In genomic region chr16:3171855-3172593, GRCh38 we compare ENCODE assay signal across 10 cellular contexts. TPM values are rescaled to one million over a fixed set of nuclear protein-coding genes. Genes with fewer than 3 reads are reported as not detected.
DNase-seq lines count a peak whose midpoint lies in the region; ATAC-seq and TF ChIP-seq lines count a peak whose summit lies in the region.
"Had no signal": no experiment of that assay in that cellular context is flagged by ENCODE, and none has a peak within 500 bp of the region (broad histone marks: within the 10 kb centered on the region; RNA-seq: fewer than 3 reads in every experiment).

No MANE protein-coding gene starts in this region.

- ATAC-seq in WTC11 = peak; percentile 76
- ATAC-seq in upper lobe of right lung = peak; percentile 31
- ATAC-seq in left lung = no peak
- ATAC-seq in HG03439 (IDR thresholded peaks at IDR 0.05; ENCODE audit: unreplicated experiment) = no peak

- no peaks in the 10 kb centered on the region for H3K4me1 ChIP-seq in breast epithelium
- peaks cover 8% of the 10 kb centered on the region for H3K4me1 ChIP-seq in upper lobe of right lung
- H3K4me1 ChIP-seq in left lung = peaks cover 6 to 25% of the 10 kb centered on the region in 2 donors

- H3K4me3 ChIP-seq in breast epithelium (peak overlapping the region in 1 of 3 donors; percentile 52), upper lobe of right lung (no peak overlapping the region), left lung (no peak overlapping the region)

- POLR2A ChIA-PET in MCF 10A (lab: Yijun Ruan, JAX) = interaction anchor here (0.8 to 2.5 kb wide), 7 partner anchors 10 to 229 kb away, joined by 3 to 8 read pairs (median 5); partner anchors contain the start of genes ZNF174, ZNF213 and ZSCAN32
- POLR2A ChIA-PET in WTC11 (lab: Charles Lee) = interaction anchor here (1.0 to 5.7 kb wide), 7 partner anchors 9 to 74 kb away, joined by 4 to 46 read pairs (median 4); partner anchors contain the start of gene ZSCAN10

- no peak overlapping the region for H3K27ac Mint-ChIP-seq in MCF 10A (ENCODE audit: low read depth, unreplicated experiment)
- H3K27ac Mint-ChIP-seq in WTC11 = peak overlapping the region; percentile 78

- H3K36me3 Mint-ChIP-seq in MCF 10A (ENCODE audit: insufficient read depth, unreplicated experiment) (peaks cover 8% of the 10 kb centered on the region), WTC11 (no peaks in the 10 kb centered on the region)

- H3K27me3 Mint-ChIP-seq in MCF 10A (ENCODE audit: insufficient read depth, unreplicated experiment) = no peaks in the 10 kb centered on the region
- H3K27me3 Mint-ChIP-seq in WTC11 (ENCODE audit: low read depth) = peaks cover 63% of the 10 kb centered on the region

- H3K27ac ChIP-seq in breast epithelium = no peak overlapping the region
- no peak overlapping the region for H3K27ac ChIP-seq in upper lobe of right lung
- H3K27ac ChIP-seq in left lung = no peak overlapping the region

- H3K27me3 ChIP-seq in breast epithelium = peaks cover 6 to 89% of the 10 kb centered on the region in 2 donors
- peaks cover 97% of the 10 kb centered on the region for H3K27me3 ChIP-seq in upper lobe of right lung
- H3K27me3 ChIP-seq in left lung = peaks cover 87 to 100% of the 10 kb centered on the region in 2 donors

- H3K4me1 Mint-ChIP-seq in MCF 10A (ENCODE audit: insufficient read depth, unreplicated experiment) (peaks cover 6% of the 10 kb centered on the region), WTC11 (peaks cover 25% of the 10 kb centered on the region)

- intact Hi-C loops in MCF 10A (cut with micrococcal nuclease) = loop anchor here (1.0 kb wide), 1 partner anchor 15 kb away; no protein-coding TSS in a partner anchor
- intact Hi-C loops in breast epithelium (cut with DNase I; ENCODE audit: low total_unique reads) = no loop called here
- intact Hi-C loops in upper lobe of right lung (cut with DNase I) = no loop called here
- intact Hi-C loops in left lung (cut with DNase I) = no loop called here

- DNase-seq in MCF 10A (ENCODE audit: unreplicated experiment) = peak; percentile 28
- no peak for DNase-seq in breast epithelium (ENCODE audit: low spot score in 2 of 2)
- peak; percentile 81 for DNase-seq in WTC11 (ENCODE audit: low spot score)
- DNase-seq in foreskin melanocyte = peak; percentile 33
- no peak for DNase-seq in upper lobe of right lung
- no peak for DNase-seq in left lung
- DNase-seq in T1000 (lab: John Stamatoyannopoulos, UW) = no peak
- DNase-seq: left cardiac atrium had no signal

- TF ChIP-seq POLR2A in breast epithelium (IDR thresholded peaks at IDR 0.05) = no peak

- CTCF ChIA-PET in MCF 10A (lab: Yijun Ruan, JAX) (interaction anchor here (0.5 to 2.9 kb wide), 10 partner anchors 10 to 290 kb away, joined by 3 to 12 read pairs (median 4); no protein-coding TSS in a partner anchor), WTC11 (lab: Charles Lee) (interaction anchor here (0.7 to 9.7 kb wide), 24 partner anchors 10 to 1089 kb away, joined by 3 to 95 read pairs (median 6); partner anchors contain the start of genes OR1F1 and ZNF213)

- no peaks in the 10 kb centered on the region for H3K36me3 ChIP-seq in breast epithelium
- no peaks in the 10 kb centered on the region for H3K36me3 ChIP-seq in upper lobe of right lung
- no peaks in the 10 kb centered on the region for H3K36me3 ChIP-seq in left lung

- TF ChIP-seq CTCF in MCF 10A (IDR thresholded peaks at IDR 0.05; ENCODE audit: unreplicated experiment) = no peak
- no peak for TF ChIP-seq CTCF in breast epithelium (IDR thresholded peaks at IDR 0.05)
- TF ChIP-seq CTCF in WTC11 (IDR thresholded peaks at IDR 0.05) = no peak
- TF ChIP-seq CTCF in upper lobe of right lung (IDR thresholded peaks at IDR 0.05) = no peak
- TF ChIP-seq CTCF in left lung (IDR thresholded peaks at IDR 0.05) = no peak

- H3K4me3 Mint-ChIP-seq in MCF 10A (ENCODE audit: unreplicated experiment) (no peak overlapping the region), WTC11 (peak overlapping the region; percentile 84)

- H3K9me3 Mint-ChIP-seq in MCF 10A (ENCODE audit: unreplicated experiment) (no peaks in the 10 kb centered on the region), WTC11 (no peaks in the 10 kb centered on the region)

- TSS peak; percentile 96 for BruUV-seq in MCF 10A (replicated peaks; lab: Mats Ljungman, UMichigan)

- H3K9me3 ChIP-seq in breast epithelium (no peaks in the 10 kb centered on the region), upper lobe of right lung (no peaks in the 10 kb centered on the region), left lung (no peaks in the 10 kb centered on the region)

TF ChIP-seq in WTC11, 78 proteins besides CTCF, POLR2A, EP300 and RAD21 (continues in another document):
- TF ChIP-seq HMGXB4 (CRISPR knock-in tag; IDR thresholded peaks at IDR 0.05) (peak; percentile 93), ZNF671 (CRISPR knock-in tag; IDR thresholded peaks at IDR 0.05) (0 out of 2 replicates have a peak, but pooled peaks have one; percentile 7), TEAD1 (CRISPR knock-in tag; IDR thresholded peaks at IDR 0.05) (0 out of 2 replicates have a peak, but pooled peaks have one; percentile 46), ZBTB21 (CRISPR knock-in tag; IDR thresholded peaks at IDR 0.05; ENCODE audit: borderline replicate concordance) (no peak), EMX1 (CRISPR knock-in tag; IDR thresholded peaks at IDR 0.05) (0 out of 2 replicates have a peak, but pooled peaks have one; percentile 25), ZNF416 (CRISPR knock-in tag; IDR thresholded peaks at IDR 0.05) (0 out of 2 replicates have a peak, but pooled peaks have one; percentile 49), STAT6 (CRISPR knock-in tag; conservative IDR thresholded peaks at IDR 0.05; ENCODE audit: low read depth) (no peak), AR (CRISPR knock-in tag; IDR thresholded peaks at IDR 0.05) (peak; percentile 7; the same call in 1 of the 2 replicates)

RNA-seq across cellular contexts. Expression of gene OR1F1, which starts 16.0 kb away (rescaled TPM):
- total RNA-seq in MCF 10A (2022) = not detected in 2 replicates
- not detected for total RNA-seq in breast epithelium
- total RNA-seq in WTC11 (2021) = 0.27 to 0.46 TPM (median 0.44 TPM) in 3 replicates
- not detected for total RNA-seq in upper lobe of right lung
- total RNA-seq in left lung = not detected
- total RNA-seq: left cardiac atrium; T-helper 2 cell treated with Interferon-gamma antibody and Interleukin-4, amounts not matched to agents 100 ng/mL and 5 ng/mL, for 36 hours had no signal

RNA-seq across cellular contexts. Expression of gene ZNF213, which starts 37.2 kb away (rescaled TPM):
- 19.7 and 20.7 TPM in 2 replicates for total RNA-seq in MCF 10A (2022)
- 1 to 10 TPM; 4.0 to 5.6 (median 5.6) TPM for total RNA-seq in breast epithelium
- 8.9 to 11.6 TPM (median 10.3 TPM) in 3 replicates for total RNA-seq in WTC11 (2021)
- total RNA-seq in upper lobe of right lung = 9.1 TPM
- total RNA-seq in left lung = 10 to 100 TPM in 1 of 2 donors, 1 to 10 TPM in 1; 8.4 to 12.0 TPM

RNA-seq across cellular contexts. Expression of gene ZNF205, which starts 59.6 kb away (rescaled TPM):
- total RNA-seq in MCF 10A (2022) (11.8 and 12.1 TPM in 2 replicates), breast epithelium (10 to 100 TPM; 12.5 to 18.9 (median 13.4) TPM), WTC11 (2021) (17.7 to 22.7 TPM (median 21.3 TPM) in 3 replicates), upper lobe of right lung (11.7 TPM), left lung (10 to 100 TPM in 1 of 2 donors, 1 to 10 TPM in 1; 9.7 to 11.8 TPM)

Comparison
In these comparisons a context has a peak if more than half of its experiments do, and no peak if none do; other contexts are left out.
1. DNase-seq: peak in MCF 10A (single experiment), WTC11 (single experiment) and foreskin melanocyte (single experiment); none in breast epithelium (0 of 2), upper lobe of right lung (single experiment), left lung (0 of 2) and T1000 (single experiment).
2. ATAC-seq: peak in WTC11 (single experiment) and upper lobe of right lung (single experiment); none in left lung (single experiment) and HG03439 (single experiment).